In the genomic region with DNA sequence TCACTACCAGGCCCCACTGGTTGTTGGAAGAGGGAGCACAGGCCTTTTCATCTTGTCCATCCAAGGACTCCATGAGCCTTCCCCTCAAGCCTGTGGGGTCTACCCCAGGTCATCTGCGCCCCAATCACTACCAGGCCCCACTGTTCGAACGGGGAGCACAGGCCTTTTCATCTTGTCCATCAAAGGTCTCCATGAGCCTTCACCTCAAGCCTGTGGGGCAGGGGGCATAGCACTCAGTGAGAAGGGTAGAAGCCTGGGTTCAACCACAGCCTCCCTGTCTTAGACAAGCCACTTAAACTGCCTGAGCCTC, we compare ENCODE assay signal across 22 cellular contexts.
DNase-seq lines count a peak whose midpoint lies in the region; ATAC-seq, FAIRE-seq and TF ChIP-seq lines count a peak whose summit lies in the region.
"Had no signal": no experiment of that assay in that cellular context is flagged by ENCODE, and none has a peak within 500 bp of the region (broad histone marks: within the 10 kb centered on the region; RNA-seq: fewer than 3 reads in every experiment).

No MANE protein-coding gene starts in this region.

- peaks cover 16% of the 10 kb centered on the region for H3K27me3 ChIP-seq in endodermal cell (ENCODE audit: control insufficient read depth, insufficient read depth, low read length, poor library complexity, severe bottlenecking)
- peaks cover 0 to 19% (median 0%) of the 10 kb centered on the region in 3 experiments for H3K27me3 ChIP-seq in neuronal stem cell (ENCODE audit: control insufficient read depth in 3 of 3, insufficient read depth in 3 of 3, low read depth in 1 of 3, low read length in 3 of 3)
- no peaks in the 10 kb centered on the region for H3K27me3 ChIP-seq in upper lobe of right lung
- H3K27me3 ChIP-seq in small intestine (ENCODE audit: control insufficient read depth in 2 of 2, insufficient read depth in 2 of 2, low read length in 2 of 2): no peaks in the 10 kb centered on the region
- H3K27me3 ChIP-seq: BE2C had no signal

- WGBS in endodermal cell (ENCODE audit: insufficient coverage in 1 of 2, insufficient read length in 1 of 2), 2 experiments: 77 to 100% methylated on average over 2 to 3 of the region's 3 CpGs
- WGBS in neuronal stem cell (ENCODE audit: extremely low coverage in 2 of 2, insufficient read length in 2 of 2, insufficient replicate concordance in 1 of 2), 2 donors: no CpG with 5 or more reads among the region's 3 CpGs
- WGBS in small intestine, 3 donors: 63 to 72% (median 64%) methylated on average over 3 of the region's 3 CpGs

- no peak overlapping the region for H3K23ac ChIP-seq in neuronal stem cell (ENCODE audit: low read depth, low read length, poor library complexity)

- H3K36me3 ChIP-seq in endodermal cell (ENCODE audit: control insufficient read depth, insufficient read depth, low read length) (no peaks in the 10 kb centered on the region), neuronal stem cell (replicated peaks in 1 of 2; ENCODE audit: control insufficient read depth in 2 of 2, insufficient read depth in 2 of 2, low read length in 2 of 2) (no peaks in the 10 kb centered on the region), upper lobe of right lung (no peaks in the 10 kb centered on the region), small intestine (ENCODE audit: control insufficient read depth in 2 of 2, insufficient read depth in 2 of 2, low read length in 2 of 2) (no peaks in the 10 kb centered on the region)
- H3K36me3 ChIP-seq: BE2C had no signal

- no peaks in the 10 kb centered on the region for H3K79me1 ChIP-seq in neuronal stem cell (ENCODE audit: low read depth, low read length)

- no peak overlapping the region for H3K27ac Mint-ChIP-seq in endodermal cell
- H3K27ac Mint-ChIP-seq in HFFc6: no peak overlapping the region
- H3K27ac Mint-ChIP-seq: CD8-positive, alpha-beta T cell; GM23338; IgD-negative memory B cell had no signal

- H4K8ac ChIP-seq in neuronal stem cell (ENCODE audit: low read depth, low read length): no peak overlapping the region

- H3K4me1 ChIP-seq in endodermal cell (ENCODE audit: control insufficient read depth, insufficient read depth, low read length): no peaks in the 10 kb centered on the region
- peaks cover 0 to 15% of the 10 kb centered on the region in 2 donors for H3K4me1 ChIP-seq in neuronal stem cell (ENCODE audit: control insufficient read depth in 2 of 2, insufficient read depth in 1 of 2, low read depth in 1 of 2, low read length in 2 of 2)
- peaks cover 10% of the 10 kb centered on the region for H3K4me1 ChIP-seq in upper lobe of right lung
- H3K4me1 ChIP-seq in small intestine (ENCODE audit: control insufficient read depth in 2 of 2, insufficient read depth in 1 of 2, low read depth in 1 of 2, low read length in 1 of 2): peaks cover 0 to under 1% of the 10 kb centered on the region in 2 donors
- H3K4me1 ChIP-seq: BE2C had no signal

- no peak overlapping the region for H3K4me3 Mint-ChIP-seq in endodermal cell
- no peak overlapping the region for H3K4me3 Mint-ChIP-seq in HFFc6
- H3K4me3 Mint-ChIP-seq: CD8-positive, alpha-beta T cell; GM23338; IgD-negative memory B cell had no signal

- peak overlapping the region; percentile 32 for H2BK15ac ChIP-seq in neuronal stem cell (ENCODE audit: low read length)

- H3K18ac ChIP-seq in neuronal stem cell (ENCODE audit: low read length): peak overlapping the region; percentile 87

- peak overlapping the region; percentile 76 for H2BK12ac ChIP-seq in neuronal stem cell (ENCODE audit: low read length)

- ATAC-seq in upper lobe of right lung (no peak), HG02798 (IDR thresholded peaks at IDR 0.05; ENCODE audit: poor library complexity, unreplicated experiment) (no peak)
- ATAC-seq: CD8-positive, alpha-beta T cell; GM23338 had no signal

- H2BK120ac ChIP-seq in neuronal stem cell (ENCODE audit: low read depth, low read length): no peak overlapping the region

- no peak overlapping the region for H4K91ac ChIP-seq in neuronal stem cell (ENCODE audit: low read depth, low read length, poor library complexity)

- H2AFZ ChIP-seq in neuronal stem cell (ENCODE audit: low read length): no peak overlapping the region
- H2AFZ ChIP-seq: GM23338 had no signal

- no peak overlapping the region for H3K4ac ChIP-seq in neuronal stem cell (ENCODE audit: low read length)

- no peaks in the 10 kb centered on the region for H3K9me3 ChIP-seq in endodermal cell (ENCODE audit: control insufficient read depth, low read length)
- H3K9me3 ChIP-seq in neuronal stem cell (replicated peaks in 1 of 2; ENCODE audit: control insufficient read depth in 2 of 2, insufficient read depth in 1 of 2, low read depth in 1 of 2, low read length in 2 of 2): peaks cover 0 to 2% of the 10 kb centered on the region in 2 donors
- no peaks in the 10 kb centered on the region for H3K9me3 ChIP-seq in upper lobe of right lung
- H3K9me3 ChIP-seq in small intestine (ENCODE audit: control insufficient read depth, low read depth): no peaks in the 10 kb centered on the region
- H3K9me3 ChIP-seq: BE2C had no signal

- H3K4me3 ChIP-seq in endodermal cell (ENCODE audit: low read length) (no peak overlapping the region), neuronal stem cell (ENCODE audit: low read length in 2 of 2) (no peak overlapping the region), upper lobe of right lung (no peak overlapping the region), small intestine (ENCODE audit: low read depth in 1 of 2, low read length in 2 of 2) (no peak overlapping the region)
- H3K4me3 ChIP-seq: GM23338 had no signal

- peak; percentile 43 for DNase-seq in activated CD8-positive, alpha-beta memory T cell treated with anti-CD3 and anti-CD28 coated beads for 24 hours
- no peak for DNase-seq in activated CD8-positive, alpha-beta memory T cell treated with anti-CD3 and anti-CD28 coated beads, Interleukin-2, amount 50 U/mL, for 4 hours
- DNase-seq in endodermal cell (peak; percentile 35), neuronal stem cell (ENCODE audit: low spot score) (no peak), upper lobe of right lung (peak; percentile 12), HFFc6 (no peak), small intestine (no peak)
- DNase-seq: BE2C, DMS79 treated with DMSO at 0.1 percent for 48 hours, Kasumi-1, MM.1S, NCI-H1092 treated with DMSO at 0.1 percent for 48 hours, NCI-H2081 treated with DMSO at 0.1 percent for 48 hours, NCI-H510A, NCI-H774 had no signal

- H3K36me3 Mint-ChIP-seq in endodermal cell (ENCODE audit: low read depth) (no peaks in the 10 kb centered on the region), HFFc6 (ENCODE audit: low read depth) (no peaks in the 10 kb centered on the region)
- H3K36me3 Mint-ChIP-seq: CD8-positive, alpha-beta T cell had no signal

- TF ChIP-seq CTCF in endodermal cell (conservative IDR thresholded peaks at IDR 0.05) (no peak), upper lobe of right lung (IDR thresholded peaks at IDR 0.05) (no peak), HFFc6 (IDR thresholded peaks at IDR 0.05) (no peak)

- H2AK5ac ChIP-seq in neuronal stem cell (ENCODE audit: low read depth, low read length): peak overlapping the region; percentile 33

- intact Hi-C loops in upper lobe of right lung (cut with DNase I): no loop called here

- H3K4me1 Mint-ChIP-seq in endodermal cell: peaks cover 13% of the 10 kb centered on the region
- peaks cover 38% of the 10 kb centered on the region for H3K4me1 Mint-ChIP-seq in HFFc6 (ENCODE audit: low read depth)

- no peak for FAIRE-seq in small intestine (lab: Jason Lieb, UNC)
- FAIRE-seq: D721Med had no signal

- no peak overlapping the region for H3K4me2 ChIP-seq in neuronal stem cell (ENCODE audit: insufficient read depth, low read length, poor library complexity, severe bottlenecking)
- H3K4me2 ChIP-seq: GM23338 had no signal

- H3K27me3 Mint-ChIP-seq in endodermal cell (ENCODE audit: insufficient read depth) (peaks cover 34% of the 10 kb centered on the region), HFFc6 (ENCODE audit: insufficient read depth) (peaks cover 8% of the 10 kb centered on the region)

- no peak overlapping the region for H3K27ac ChIP-seq in endodermal cell (ENCODE audit: low read depth, low read length)
- H3K27ac ChIP-seq in neuronal stem cell (replicated peaks; ENCODE audit: low read length): no peak overlapping the region
- H3K27ac ChIP-seq in upper lobe of right lung: peak overlapping the region; percentile 55
- no peak overlapping the region for H3K27ac ChIP-seq in small intestine (ENCODE audit: low read depth in 1 of 2, low read length in 1 of 2)
- H3K27ac ChIP-seq: 22Rv1, RWPE1 had no signal

- H2BK5ac ChIP-seq in neuronal stem cell (ENCODE audit: low read length): no peak overlapping the region

- H3K9ac ChIP-seq in endodermal cell (ENCODE audit: extremely low read depth, low read length, poor library complexity, severe bottlenecking) (no peak overlapping the region), neuronal stem cell (ENCODE audit: low read depth, low read length, poor library complexity) (no peak overlapping the region)

- H3K9me3 Mint-ChIP-seq in endodermal cell (no peaks in the 10 kb centered on the region), HFFc6 (no peaks in the 10 kb centered on the region)
- H3K9me3 Mint-ChIP-seq: CD8-positive, alpha-beta T cell; GM23338; IgD-negative memory B cell had no signal

- no peak overlapping the region for H3K14ac ChIP-seq in neuronal stem cell (ENCODE audit: low read length)

Comparison
In these comparisons a context has a peak if more than half of its experiments do, and no peak if none do; other contexts are left out.
1. DNase-seq: peak in activated CD8-positive, alpha-beta memory T cell treated with anti-CD3 and anti-CD28 coated beads for 24 hours (single experiment), endodermal cell (single experiment) and upper lobe of right lung (single experiment); none in activated CD8-positive, alpha-beta memory T cell treated with anti-CD3 and anti-CD28 coated beads, Interleukin-2, amount 50 U/mL, for 4 hours (single experiment), neuronal stem cell (single experiment), HFFc6 (single experiment) and small intestine (single experiment).